In the genomic region with DNA sequence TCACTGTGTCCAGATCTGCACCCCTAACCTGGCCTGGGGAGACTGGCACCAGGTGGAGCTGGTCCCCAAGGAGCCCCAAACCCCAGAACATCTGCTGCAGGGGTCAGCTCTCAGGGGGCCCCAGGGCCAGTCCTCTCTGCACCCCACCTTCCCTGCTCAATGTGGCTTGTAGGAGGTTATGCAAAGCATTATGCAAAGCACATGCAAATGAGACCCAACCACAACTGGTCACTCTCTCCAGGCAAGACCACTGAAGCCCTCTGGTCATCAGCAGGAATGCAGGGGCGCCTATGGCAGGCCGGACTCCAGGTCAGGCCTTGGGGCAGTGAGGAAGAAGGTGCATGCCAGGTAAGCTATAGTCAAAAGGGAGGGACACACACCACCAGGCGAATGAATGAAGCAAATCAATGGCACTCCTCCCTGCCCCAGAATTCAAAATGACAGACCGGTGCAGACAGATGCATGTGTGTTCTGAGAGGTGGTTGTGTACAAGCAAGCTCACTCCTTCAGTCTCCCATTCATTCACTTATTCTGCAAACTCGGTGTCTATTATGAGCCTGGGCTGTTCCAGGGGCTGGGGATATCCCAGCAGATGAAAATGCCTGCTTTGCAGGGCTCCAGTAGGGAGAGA, we compare ENCODE assay signal across 26 cellular contexts. TPM values are rescaled to one million over a fixed set of nuclear protein-coding genes. Genes with fewer than 3 reads are reported as not detected.
"Had no signal": no experiment of that assay in that cellular context is flagged by ENCODE, and none has a peak within 500 bp of the region (broad histone marks: within the 10 kb centered on the region; RNA-seq: fewer than 3 reads in every experiment).

No MANE protein-coding gene starts in this region.

- H3K36me3 ChIP-seq: heart right ventricle, lower lobe of right lung, right atrium auricular region, tibial nerve, vagina had no signal

- H3K4me3 Mint-ChIP-seq: activated B cell treated with CpG ODN at 0.5 μM for 24 hours; activated CD4-positive, alpha-beta T cell treated with anti-CD3 and anti-CD28 coated beads, Interleukin-2, amount 10 ng/mL, durations not matched to agents 24 days and 14 days; activated naive CD8-positive, alpha-beta T cell treated with anti-CD3 and anti-CD28 coated beads, Interleukin-2, amount 50 U/mL, for 24 hours; effector memory CD8-positive, alpha-beta T cell; mesothelial cell of epicardium had no signal

- H3K4me3 ChIP-seq: heart right ventricle, lower lobe of right lung, right atrium auricular region, skin epidermis, tibial nerve, vagina had no signal

- H3K27ac ChIP-seq: epithelial cell of prostate, lower lobe of right lung, right atrium auricular region, skin epidermis, tibial nerve, vagina had no signal

- H3K4me1 Mint-ChIP-seq: activated naive CD8-positive, alpha-beta T cell treated with anti-CD3 and anti-CD28 coated beads, Interleukin-2, amount 50 U/mL, for 24 hours had no signal

- H3K27ac Mint-ChIP-seq: activated B cell treated with CpG ODN at 0.5 μM for 24 hours; activated CD4-positive, alpha-beta T cell treated with anti-CD3 and anti-CD28 coated beads, Interleukin-2, amount 10 ng/mL, durations not matched to agents 24 days and 14 days; activated naive CD8-positive, alpha-beta T cell treated with anti-CD3 and anti-CD28 coated beads, Interleukin-2, amount 50 U/mL, for 24 hours; effector memory CD8-positive, alpha-beta T cell had no signal

- H3K27me3 Mint-ChIP-seq: activated naive CD8-positive, alpha-beta T cell treated with anti-CD3 and anti-CD28 coated beads, Interleukin-2, amount 50 U/mL, for 24 hours had no signal

- ATAC-seq: activated naive CD8-positive, alpha-beta T cell treated with anti-CD3 and anti-CD28 coated beads, Interleukin-2, amount 50 U/mL, for 24 hours; effector memory CD8-positive, alpha-beta T cell had no signal

- DNase-seq: activated B cell treated with CpG ODN at 0.5 μM for 24 hours; activated CD4-positive, alpha-beta T cell treated with anti-CD3 and anti-CD28 coated beads, Interleukin-2, amount 10 ng/mL, durations not matched to agents 24 days and 14 days; activated naive CD4-positive, alpha-beta T cell treated with Interleukin-2 at 50 U/mL for 16 hours; activated naive CD8-positive, alpha-beta T cell treated with anti-CD3 and anti-CD28 coated beads, Interleukin-2, amount 50 U/mL, for 24 hours; dermis blood vessel endothelial cell; effector memory CD8-positive, alpha-beta T cell; heart right ventricle; lower lobe of right lung; nucleus accumbens; stimulated activated CD4-positive, alpha-beta T cell treated with anti-CD3 and anti-CD28 coated beads, Interleukin-4, amount 100 ng/mL, for 24 hours; stimulated activated naive CD4-positive, alpha-beta T cell treated with Interleukin-2 at 50 U/mL for 16 hours; substantia nigra had no signal

- H3K36me3 Mint-ChIP-seq: mesothelial cell of epicardium had no signal

- H3K4me1 ChIP-seq: lower lobe of right lung, right atrium auricular region, tibial nerve, vagina had no signal

- H3K27me3 ChIP-seq: heart right ventricle, right atrium auricular region, tibial nerve, vagina had no signal

- FAIRE-seq: astrocyte, bronchial epithelial cell, frontal cortex, TTC549 had no signal

- H3K9me3 Mint-ChIP-seq: activated B cell treated with CpG ODN at 0.5 μM for 24 hours; activated CD4-positive, alpha-beta T cell treated with anti-CD3 and anti-CD28 coated beads, Interleukin-2, amount 10 ng/mL, durations not matched to agents 24 days and 14 days; activated naive CD8-positive, alpha-beta T cell treated with anti-CD3 and anti-CD28 coated beads, Interleukin-2, amount 50 U/mL, for 24 hours; effector memory CD8-positive, alpha-beta T cell; mesothelial cell of epicardium had no signal

- H3K9me3 ChIP-seq: heart right ventricle, lower lobe of right lung, right atrium auricular region, tibial nerve, vagina had no signal

RNA-seq across cellular contexts. Expression of a gene that starts 48.0 kb away (rescaled TPM):
- total RNA-seq: activated B cell treated with CpG ODN at 0.5 μM for 24 hours; activated CD4-positive, alpha-beta T cell treated with anti-CD3 and anti-CD28 coated beads, Interleukin-2, amount 10 ng/mL, durations not matched to agents 24 days and 14 days; astrocyte; bronchial epithelial cell; chondrocyte; frontal cortex; heart right ventricle; lower lobe of right lung; myocyte; posterior vena cava; right atrium auricular region; T-helper 2 cell treated with Interferon-gamma antibody and Interleukin-4, amounts not matched to agents 100 ng/mL and 5 ng/mL, for 36 hours; tibial nerve; vagina had no signal
- polyA plus RNA-seq: heart right ventricle had no signal
